ENCODE assay signal across 10 cellular contexts in genomic region chr2:222864296-222864695, GRCh38. TPM values are rescaled to one million over a fixed set of nuclear protein-coding genes. Genes with fewer than 3 reads are reported as not detected.
DNase-seq lines count a peak whose midpoint lies in the region; ATAC-seq and TF ChIP-seq lines count a peak whose summit lies in the region.
"Had no signal": no experiment of that assay in that cellular context is flagged by ENCODE, and none has a peak within 500 bp of the region (broad histone marks: within the 10 kb centered on the region; RNA-seq: fewer than 3 reads in every experiment).

No MANE protein-coding gene starts in this region.

- DNase-seq in AG08396 (ENCODE audit: low spot score) (peak; percentile 54), HFFc6 (peak; percentile 56), amniotic epithelial cell (ENCODE audit: low read depth) (peak; percentile 69), islet precursor cell (peak; percentile 88), OCI-M2 (lab: John Stamatoyannopoulos, UW; ENCODE audit: unreplicated experiment) (no peak)
- DNase-seq: midbrain, MM.1S had no signal

- ATAC-seq in GM21723 (IDR thresholded peaks at IDR 0.05; ENCODE audit: unreplicated experiment), result no peak
- ATAC-seq in GM21381 (IDR thresholded peaks at IDR 0.05; ENCODE audit: unreplicated experiment), result no peak
- ATAC-seq in HG02759 (IDR thresholded peaks at IDR 0.05; ENCODE audit: unreplicated experiment), result no peak

- no peak overlapping the region for H3K27ac Mint-ChIP-seq in HFFc6

- TF ChIP-seq CTCF in HFFc6 (IDR thresholded peaks at IDR 0.05), result no peak

- H3K36me3 Mint-ChIP-seq in HFFc6 (ENCODE audit: low read depth), result no peaks in the 10 kb centered on the region

- no peaks in the 10 kb centered on the region for H3K9me3 Mint-ChIP-seq in HFFc6

- peaks cover 10% of the 10 kb centered on the region for H3K4me1 Mint-ChIP-seq in HFFc6 (ENCODE audit: low read depth)

- H3K4me3 Mint-ChIP-seq in HFFc6, result no peak overlapping the region

- H3K27me3 Mint-ChIP-seq in HFFc6 (ENCODE audit: insufficient read depth), result no peaks in the 10 kb centered on the region

RNA-seq across cellular contexts. Expression of gene ACSL3, which starts 3.5 kb away (rescaled TPM):
- 100 to 1,000 TPM in 1 of 6 experiments, 10 to 100 TPM in 5; 64.5 to 119 (median 87.8) TPM for total RNA-seq in HFFc6 (2021; fragmentation: NEBNext Ultra II Directional; extraction: Animal tissue kit (Norgen Biotek cat#: 25700))
